Comparison of ENCODE assay signal across 13 cellular contexts in the genomic region with DNA sequence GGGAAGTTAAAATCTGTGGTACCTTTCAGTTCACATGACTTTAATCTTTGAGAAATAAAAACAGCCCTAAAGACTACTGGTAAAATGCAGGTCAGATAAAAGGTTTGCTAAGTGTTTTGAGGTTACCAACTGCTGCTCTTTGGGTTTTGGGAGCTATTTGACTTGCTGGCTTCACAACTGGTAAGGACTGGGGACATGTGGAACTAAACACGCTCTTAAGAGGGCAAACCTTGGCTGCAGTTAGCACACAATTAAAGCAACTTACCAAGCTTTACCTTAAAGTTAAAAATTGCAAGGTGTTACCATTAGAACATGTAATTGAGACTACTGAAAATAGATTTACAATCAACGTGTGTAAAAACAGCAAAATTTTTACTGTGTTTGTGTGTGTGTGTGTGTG.
DNase-seq lines count a peak whose midpoint lies in the region; ATAC-seq and TF ChIP-seq lines count a peak whose summit lies in the region.
"Had no signal": no experiment of that assay in that cellular context is flagged by ENCODE, and none has a peak within 500 bp of the region (broad histone marks: within the 10 kb centered on the region; RNA-seq: fewer than 3 reads in every experiment).

No MANE protein-coding gene starts in this region.

- H3K18ac ChIP-seq in IMR-90 (ENCODE audit: low read depth, low read length): no peak overlapping the region

- intact Hi-C loops in IMR-90 (cut with micrococcal nuclease): no loop called here

- no peak overlapping the region for H3K4me2 ChIP-seq in IMR-90 (ENCODE audit: low read depth, low read length)
- peak overlapping the region; percentile 72 for H3K4me2 ChIP-seq in hepatocyte

- ATAC-seq in IMR-90 (ENCODE audit: low read depth): 0 out of 2 replicates have a peak, but pooled peaks have one; percentile 14
- ATAC-seq: activated naive CD8-positive, alpha-beta T cell treated with anti-CD3 and anti-CD28 coated beads, Interleukin-2, amount 50 U/mL, for 24 hours had no signal

- H4K20me1 ChIP-seq in IMR-90 (ENCODE audit: insufficient read depth, low read length) (no peaks in the 10 kb centered on the region), hepatocyte (ENCODE audit: insufficient read depth, poor library complexity, severe bottlenecking) (no peaks in the 10 kb centered on the region)

- TF ChIP-seq CTCF in IMR-90 (conservative IDR thresholded peaks at IDR 0.05; ENCODE audit: low read depth, low read length): no peak
- TF ChIP-seq CTCF in hepatocyte (IDR thresholded peaks at IDR 0.05; ENCODE audit: poor library complexity): no peak
- TF ChIP-seq CTCF in progenitor cell of endocrine pancreas (IDR thresholded peaks at IDR 0.05; ENCODE audit: unreplicated experiment): no peak

- dilution Hi-C loops in IMR-90 (cut with HindIII; ENCODE audit: low sequenced_read_pairs, unreplicated experiment): no loop called here

- H2AK9ac ChIP-seq in IMR-90 (replicated peaks; ENCODE audit: low read depth, low read length, poor library complexity): no peak overlapping the region

- H3K27ac Mint-ChIP-seq in progenitor cell of endocrine pancreas: peak overlapping the region; percentile 74
- no peak overlapping the region for H3K27ac Mint-ChIP-seq in T-helper 2 cell treated with Interferon-gamma antibody and Interleukin-4, amounts not matched to agents 5 μg/mL and 100 μg/mL, for 36 hours
- H3K27ac Mint-ChIP-seq: activated naive CD8-positive, alpha-beta T cell treated with anti-CD3 and anti-CD28 coated beads, Interleukin-2, amount 50 U/mL, for 24 hours; dendritic cell treated with granulocyte-macrophage colony-stimulating factor and Interleukin-4, amounts not matched to agents 40 ng/mL and 50 ng/mL, for 4 days had no signal

- no peaks in the 10 kb centered on the region for H3K9me1 ChIP-seq in IMR-90 (ENCODE audit: insufficient read depth, low read length)

- no peak overlapping the region for H2BK5ac ChIP-seq in IMR-90 (ENCODE audit: low read depth, low read length, poor library complexity, severe bottlenecking)

- DNase-seq in NCI-H1417 (lab: John Stamatoyannopoulos, UW) (peak in 2 of 3 experiments; percentile 48 to 69), NCI-H1417 treated with DMSO at 0.1 percent for 48 hours (lab: John Stamatoyannopoulos, UW) (no peak), IMR-90 (no peak), hepatocyte (ENCODE audit: low spot score) (no peak), progenitor cell of endocrine pancreas (ENCODE audit: low spot score, unreplicated experiment) (no peak), occipital lobe (lab: John Stamatoyannopoulos, UW) (no peak)
- no peak for DNase-seq in T-helper 2 cell treated with Interferon-gamma antibody and Interleukin-4, amounts not matched to agents 5 μg/mL and 100 μg/mL, for 36 hours (ENCODE audit: low spot score)
- no peak for DNase-seq in stimulated activated CD8-positive, alpha-beta memory T cell treated with anti-CD3 and anti-CD28 coated beads, Interleukin-4, amount 100 ng/mL, for 48 hours
- DNase-seq: activated naive CD8-positive, alpha-beta T cell treated with anti-CD3 and anti-CD28 coated beads, Interleukin-2, amount 50 U/mL, for 24 hours; Calu3; NCI-H526 treated with DMSO at 0.1 percent for 48 hours had no signal

- H3K23ac ChIP-seq in IMR-90 (ENCODE audit: low read depth, low read length): no peak overlapping the region

- no CpG with 5 or more reads among the region's 2 CpGs for WGBS in IMR-90 (ENCODE audit: extremely low coverage in 2 of 2, insufficient read length in 1 of 2), 2 experiments
- 67% methylated on average over 2 of the region's 2 CpGs for WGBS in hepatocyte (ENCODE audit: low lambda C conversion rate, missing lambda C conversion rate)

- H2BK15ac ChIP-seq in IMR-90 (ENCODE audit: low read depth, low read length): no peak overlapping the region

- no peaks in the 10 kb centered on the region for H3K79me1 ChIP-seq in IMR-90 (ENCODE audit: low read depth in 1 of 2, low read length in 2 of 2)

- in situ Hi-C loops in IMR-90 (cut with MboI; ENCODE audit: low sequenced_read_pairs): no loop called here

- CTCF ChIA-PET in IMR-90 (lab: Yijun Ruan, JAX): interaction anchor here (0.6 to 0.7 kb wide), 2 partner anchors 63 to 466 kb away, joined by 4 read pairs; no protein-coding TSS in a partner anchor

- no peaks in the 10 kb centered on the region for H3K36me3 Mint-ChIP-seq in progenitor cell of endocrine pancreas (ENCODE audit: insufficient read depth)
- no peaks in the 10 kb centered on the region for H3K36me3 Mint-ChIP-seq in T-helper 2 cell treated with Interferon-gamma antibody and Interleukin-4, amounts not matched to agents 5 μg/mL and 100 μg/mL, for 36 hours (ENCODE audit: low read depth)

- POLR2A ChIA-PET in IMR-90 (lab: Charles Lee; ENCODE audit: unreplicated experiment): no interaction called here

- no peak overlapping the region for H2AK5ac ChIP-seq in IMR-90 (ENCODE audit: low read depth, low read length)

- no peak overlapping the region for H3K4ac ChIP-seq in IMR-90 (ENCODE audit: low read depth, low read length)

- H3K36me3 ChIP-seq in IMR-90 (ENCODE audit: control insufficient read depth, insufficient read depth, low read length): no peaks in the 10 kb centered on the region
- H3K36me3 ChIP-seq in hepatocyte (replicated peaks; ENCODE audit: insufficient read depth, low read depth): no peaks in the 10 kb centered on the region

- no peak overlapping the region for H2BK120ac ChIP-seq in IMR-90 (ENCODE audit: low read depth, low read length)

- no peak overlapping the region for H3K56ac ChIP-seq in IMR-90 (ENCODE audit: extremely low read depth, insufficient read depth, low read length)

- H3K9me2 ChIP-seq in hepatocyte (replicated peaks; ENCODE audit: insufficient read depth): no peaks in the 10 kb centered on the region

- no peak overlapping the region for H4K91ac ChIP-seq in IMR-90 (ENCODE audit: insufficient read depth, low read depth, low read length)

- no peak overlapping the region for H3K14ac ChIP-seq in IMR-90 (replicated peaks; ENCODE audit: low read depth, low read length)

- no peak overlapping the region for H3K4me3 Mint-ChIP-seq in progenitor cell of endocrine pancreas (ENCODE audit: low read depth)
- H3K4me3 Mint-ChIP-seq in T-helper 2 cell treated with Interferon-gamma antibody and Interleukin-4, amounts not matched to agents 5 μg/mL and 100 μg/mL, for 36 hours: no peak overlapping the region
- H3K4me3 Mint-ChIP-seq: dendritic cell treated with granulocyte-macrophage colony-stimulating factor and Interleukin-4, amounts not matched to agents 40 ng/mL and 50 ng/mL, for 4 days had no signal

- no peak overlapping the region for H4K8ac ChIP-seq in IMR-90 (ENCODE audit: low read depth in 2 of 2, low read length in 2 of 2)

- H3K27me3 ChIP-seq in IMR-90 (ENCODE audit: control insufficient read depth, insufficient read depth, low read length) (peaks cover 1% of the 10 kb centered on the region; the same call in 1 of the 2 replicates), hepatocyte (no peaks in the 10 kb centered on the region)

- no TSS peak for BruUV-seq in IMR-90 (replicated peaks; lab: Mats Ljungman, UMichigan)

- H3K4me3 ChIP-seq in IMR-90 (ENCODE audit: insufficient read depth, low read depth, low read length) (no peak overlapping the region), hepatocyte (no peak overlapping the region)

- no peak overlapping the region for H4K5ac ChIP-seq in IMR-90 (ENCODE audit: low read depth, low read length)

- no peak for TF ChIP-seq RAD21 in IMR-90 (IDR thresholded peaks at IDR 0.05; ENCODE audit: low read length)

- H3K79me2 ChIP-seq in hepatocyte: no peaks in the 10 kb centered on the region

- H3K4me1 ChIP-seq in IMR-90 (ENCODE audit: control insufficient read depth, insufficient read depth, low read length) (peaks cover 4% of the 10 kb centered on the region; the same call in 1 of the 2 replicates), hepatocyte (ENCODE audit: insufficient read depth) (peaks cover 24% of the 10 kb centered on the region)

- peaks cover 12% of the 10 kb centered on the region for H3K27me3 Mint-ChIP-seq in progenitor cell of endocrine pancreas
- H3K27me3 Mint-ChIP-seq in T-helper 2 cell treated with Interferon-gamma antibody and Interleukin-4, amounts not matched to agents 5 μg/mL and 100 μg/mL, for 36 hours (ENCODE audit: low read depth): no peaks in the 10 kb centered on the region

- H2AFZ ChIP-seq in IMR-90 (replicated peaks; ENCODE audit: low read length, poor library complexity) (no peak overlapping the region), hepatocyte (peak overlapping the region; percentile 76)

- no peaks in the 10 kb centered on the region for H3K9me3 ChIP-seq in IMR-90 (ENCODE audit: control insufficient read depth, insufficient read depth, low read length)
- no peaks in the 10 kb centered on the region for H3K9me3 ChIP-seq in hepatocyte (ENCODE audit: low read depth)

- H3K27ac ChIP-seq in IMR-90 (ENCODE audit: insufficient read depth, low read length): no peak overlapping the region
- H3K27ac ChIP-seq in hepatocyte: peak overlapping the region; percentile 35
- H3K27ac ChIP-seq: HL-60 had no signal

- H3K9me3 Mint-ChIP-seq in progenitor cell of endocrine pancreas (ENCODE audit: low read depth): no peaks in the 10 kb centered on the region
- no peaks in the 10 kb centered on the region for H3K9me3 Mint-ChIP-seq in T-helper 2 cell treated with Interferon-gamma antibody and Interleukin-4, amounts not matched to agents 5 μg/mL and 100 μg/mL, for 36 hours
- H3K9me3 Mint-ChIP-seq: activated naive CD8-positive, alpha-beta T cell treated with anti-CD3 and anti-CD28 coated beads, Interleukin-2, amount 50 U/mL, for 24 hours; dendritic cell treated with granulocyte-macrophage colony-stimulating factor and Interleukin-4, amounts not matched to agents 40 ng/mL and 50 ng/mL, for 4 days had no signal

- no peak for TF ChIP-seq POLR2A in IMR-90 (IDR thresholded peaks at IDR 0.05; ENCODE audit: low read depth, low read length)

- H2BK20ac ChIP-seq in IMR-90 (ENCODE audit: low read depth, low read length): no peak overlapping the region

- peaks cover 22% of the 10 kb centered on the region for H3K4me1 Mint-ChIP-seq in progenitor cell of endocrine pancreas (ENCODE audit: low read depth)
- peaks cover 12% of the 10 kb centered on the region for H3K4me1 Mint-ChIP-seq in T-helper 2 cell treated with Interferon-gamma antibody and Interleukin-4, amounts not matched to agents 5 μg/mL and 100 μg/mL, for 36 hours (ENCODE audit: low read depth)

- no peak overlapping the region for H3K9ac ChIP-seq in IMR-90 (ENCODE audit: low read depth, low read length)

TF ChIP-seq in IMR-90, 13 proteins besides CTCF, POLR2A, EP300 and RAD21 (continues in another document):
- TF ChIP-seq RFX5 (IDR thresholded peaks at IDR 0.05; ENCODE audit: low read depth, low read length) (no peak), NFE2L2 (IDR thresholded peaks at IDR 0.05; ENCODE audit: low read depth, low read length) (no peak), FOS (IDR thresholded peaks at IDR 0.05; ENCODE audit: low read depth, low read length) (no peak)
- TF ChIP-seq, protein P1, sequence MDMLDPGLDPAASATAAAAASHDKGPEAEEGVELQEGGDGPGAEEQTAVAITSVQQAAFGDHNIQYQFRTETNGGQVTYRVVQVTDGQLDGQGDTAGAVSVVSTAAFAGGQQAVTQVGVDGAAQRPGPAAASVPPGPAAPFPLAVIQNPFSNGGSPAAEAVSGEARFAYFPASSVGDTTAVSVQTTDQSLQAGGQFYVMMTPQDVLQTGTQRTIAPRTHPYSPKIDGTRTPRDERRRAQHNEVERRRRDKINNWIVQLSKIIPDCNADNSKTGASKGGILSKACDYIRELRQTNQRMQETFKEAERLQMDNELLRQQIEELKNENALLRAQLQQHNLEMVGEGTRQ (IDR thresholded peaks at IDR 0.05; ENCODE audit: low read depth, low read length): no peak

Comparison
In these comparisons a context has a peak if more than half of its experiments do, and no peak if none do; other contexts are left out.
1. DNase-seq: peak in NCI-H1417 (2 of 3); none in NCI-H1417 treated with DMSO at 0.1 percent for 48 hours (single experiment), IMR-90 (single experiment), hepatocyte (single experiment), progenitor cell of endocrine pancreas (single experiment), occipital lobe (single experiment), T-helper 2 cell treated with Interferon-gamma antibody and Interleukin-4, amounts not matched to agents 5 μg/mL and 100 μg/mL, for 36 hours (single experiment) and stimulated activated CD8-positive, alpha-beta memory T cell treated with anti-CD3 and anti-CD28 coated beads, Interleukin-4, amount 100 ng/mL, for 48 hours (single experiment).